ENCODE assay signal across 8 cellular contexts in genomic region chr19:18058208-18059009, GRCh38. TPM values are rescaled to one million over a fixed set of nuclear protein-coding genes. Genes with fewer than 3 reads are reported as not detected.
DNase-seq lines count a peak whose midpoint lies in the region; ATAC-seq, FAIRE-seq and TF ChIP-seq lines count a peak whose summit lies in the region.

No MANE protein-coding gene starts in this region.

- H3K27me3 Mint-ChIP-seq in central memory CD8-positive, alpha-beta T cell, result no peaks in the 10 kb centered on the region

- DNase-seq in AML-193 (lab: John Stamatoyannopoulos, UW) (peak; percentile 56 to 66), H7 (peak; percentile 98), NCI-H2171 (lab: John Stamatoyannopoulos, UW) (peak; percentile 75), kidney (peak; percentile 92)
- DNase-seq in central memory CD8-positive, alpha-beta T cell (ENCODE audit: low spot score in 2 of 2), result peak; percentile 73 to 75
- peak; percentile 78 for DNase-seq in stimulated activated CD4-positive, alpha-beta T cell treated with anti-CD3 and anti-CD28 coated beads, Interleukin-12 subunit alpha, Interleukin-12 subunit beta, amount 100 ng/mL, for 4 hours

- ATAC-seq in activated CD4-positive, CD25-positive, alpha-beta regulatory T cell treated with anti-CD3 and anti-CD28 coated beads, Interleukin-2, amount 50 U/mL, for 24 hours, result peak; percentile 83 to 91
- ATAC-seq in central memory CD8-positive, alpha-beta T cell (replicated peaks; ENCODE audit: extremely low read depth, poor library complexity, severe bottlenecking), result peak; percentile 86
- ATAC-seq in HG03460 (IDR thresholded peaks at IDR 0.05; ENCODE audit: unreplicated experiment), result no peak

- H3K36me3 ChIP-seq in H7 (replicated peaks; ENCODE audit: control insufficient read depth, insufficient read depth, low read length), result no peaks in the 10 kb centered on the region
- no peaks in the 10 kb centered on the region for H3K36me3 ChIP-seq in kidney (ENCODE audit: control insufficient read depth in 1 of 2, insufficient read depth in 2 of 2, low read length in 2 of 2)

- H3K9me3 Mint-ChIP-seq in central memory CD8-positive, alpha-beta T cell, result no peaks in the 10 kb centered on the region

- TF ChIP-seq CTCF in kidney (IDR thresholded peaks at IDR 0.05; ENCODE audit: borderline replicate concordance, extremely low read depth, insufficient read depth), result peak; percentile 90

- no peaks in the 10 kb centered on the region; the same call in 1 of the 2 replicates for H3K27me3 ChIP-seq in H7 (ENCODE audit: control insufficient read depth, insufficient read depth, low read length)

- H3K27ac Mint-ChIP-seq in central memory CD8-positive, alpha-beta T cell (ENCODE audit: low read depth), result peak overlapping the region; percentile 87

- H3K27ac ChIP-seq in kidney (ENCODE audit: low read depth in 2 of 2, low read length in 2 of 2), result peak overlapping the region; percentile 69 to 79

- H3K4me1 Mint-ChIP-seq in central memory CD8-positive, alpha-beta T cell, result peaks cover 10% of the 10 kb centered on the region

- H3K4me3 ChIP-seq in H7 (ENCODE audit: insufficient read depth, low read depth, low read length) (peak overlapping the region; percentile 35), kidney (ENCODE audit: low read length in 2 of 2) (peak overlapping the region in 1 of 2 donors; percentile 31)

- H3K9me3 ChIP-seq in kidney (ENCODE audit: control insufficient read depth in 1 of 2, low read length in 2 of 2), result no peaks in the 10 kb centered on the region

- no peak overlapping the region for H3K4me3 Mint-ChIP-seq in central memory CD8-positive, alpha-beta T cell

- intact Hi-C loops in kidney (cut with DNase I), result loop anchor here (5.0 kb wide), 1 partner anchor 51 kb away; the partner anchor contains the start of gene ARRDC2

- H3K36me3 Mint-ChIP-seq in central memory CD8-positive, alpha-beta T cell (ENCODE audit: insufficient read depth), result peaks cover 14% of the 10 kb centered on the region

- no peak for FAIRE-seq in kidney (lab: Jason Lieb, UNC)

- no peak overlapping the region for H3K9ac ChIP-seq in kidney (ENCODE audit: low read length in 2 of 2)

- H3K4me1 ChIP-seq in kidney (ENCODE audit: control insufficient read depth in 1 of 2, insufficient read depth in 1 of 2, low read depth in 1 of 2, low read length in 2 of 2), result peaks cover 2 to 4% of the 10 kb centered on the region in 2 donors

RNA-seq across cellular contexts. Expression of gene IL12RB1, which starts 28.3 kb away (rescaled TPM):
- total RNA-seq in H7 (2014; rRNA removed; shearing (Covaris generic)), result not detected in 2 replicates
- 3.2 TPM for total RNA-seq in kidney
- 0.45 TPM for polyA plus RNA-seq in kidney (ENCODE audit: insufficient read depth, low read depth, low replicate concordance)

RNA-seq across cellular contexts. Expression of gene MAST3, which starts 39.2 kb away (rescaled TPM):
- total RNA-seq in H7 (2014; rRNA removed; shearing (Covaris generic)), result 2.4 and 4.0 TPM in 2 replicates
- total RNA-seq in kidney, result 16.0 TPM
- 5.6 TPM for polyA plus RNA-seq in kidney (ENCODE audit: insufficient read depth, low read depth, low replicate concordance)

RNA-seq across cellular contexts. Expression of gene ARRDC2, which starts 50.4 kb away (rescaled TPM):
- total RNA-seq in H7 (2014; rRNA removed; shearing (Covaris generic)), result 4.8 and 14.0 TPM in 2 replicates
- 68.4 TPM for total RNA-seq in kidney
- 20.8 TPM for polyA plus RNA-seq in kidney (ENCODE audit: insufficient read depth, low read depth, low replicate concordance)
